ENCODE assay signal across 2 cellular contexts in genomic region chr21:27734146-27734545, GRCh38.
TF ChIP-seq lines count a peak whose summit lies in the region.

No MANE protein-coding gene starts in this region.

TF ChIP-seq in SK-N-SH treated with all-trans-retinoic acid at 6 μM for 48 hours, 23 proteins besides CTCF, POLR2A, EP300 and RAD21 (continued from another document):
- TF ChIP-seq PATZ1 (CRISPR knock-in tag; IDR thresholded peaks at IDR 0.05; ENCODE audit: borderline replicate concordance) (no peak), POU6F1 (CRISPR knock-in tag; IDR thresholded peaks at IDR 0.05; ENCODE audit: borderline replicate concordance, low read depth) (no peak), TSHZ2 (CRISPR knock-in tag; IDR thresholded peaks at IDR 0.05) (no peak), CREB5 (CRISPR knock-in tag; IDR thresholded peaks at IDR 0.05; ENCODE audit: low read depth) (no peak), RARB (CRISPR knock-in tag; IDR thresholded peaks at IDR 0.05) (no peak), GLIS3 (CRISPR knock-in tag; IDR thresholded peaks at IDR 0.05) (no peak)
TF ChIP-seq in SK-N-SH treated with all-trans-retinoic acid at 6 μM for 48 hours: peak in this region for 0.

TF ChIP-seq in SK-N-SH, 30 proteins besides CTCF, POLR2A, EP300 and RAD21 (continued from another document):
- TF ChIP-seq USF2 (IDR thresholded peaks at IDR 0.05; ENCODE audit: borderline replicate concordance, low read depth, low read length) = no peak
- no peak for TF ChIP-seq YY1 (IDR thresholded peaks at IDR 0.05; ENCODE audit: low read depth)
- TF ChIP-seq RFX5 (IDR thresholded peaks at IDR 0.05; ENCODE audit: low read length) = no peak
- TF ChIP-seq GATA2 (CRISPR knock-in tag; IDR thresholded peaks at IDR 0.05) = no peak
- no peak for TF ChIP-seq MAX (IDR thresholded peaks at IDR 0.05; ENCODE audit: low read depth)
